In the genomic region with DNA sequence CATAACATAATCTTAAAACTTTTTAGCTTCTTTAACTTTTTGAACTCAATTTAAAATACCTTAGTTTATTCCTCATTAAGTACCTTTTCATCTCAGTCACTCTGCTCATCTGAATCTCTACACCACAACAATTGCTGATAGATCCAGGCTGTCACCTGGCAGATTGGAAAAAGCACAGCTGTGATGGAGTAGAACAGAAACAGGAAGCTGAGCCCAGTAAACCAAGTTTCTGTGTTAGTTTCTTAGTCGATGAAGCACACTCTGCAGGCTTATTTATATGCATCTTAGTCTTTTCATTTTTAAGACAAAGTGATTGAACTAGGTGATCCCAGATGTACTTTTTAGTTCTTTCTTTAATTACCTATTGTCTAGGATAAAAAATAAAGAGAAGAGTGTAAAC, we compare ENCODE assay signal across 16 cellular contexts.
DNase-seq lines count a peak whose midpoint lies in the region; ATAC-seq, FAIRE-seq and TF ChIP-seq lines count a peak whose summit lies in the region.
"Had no signal": no experiment of that assay in that cellular context is flagged by ENCODE, and none has a peak within 500 bp of the region (broad histone marks: within the 10 kb centered on the region; RNA-seq: fewer than 3 reads in every experiment).

No MANE protein-coding gene starts in this region.

- WGBS in spleen, 5 donors, result 9 to 22% (median 14%) methylated on average over 1 of the region's 1 CpG

- H3K9me3 ChIP-seq in PC-9 (ENCODE audit: insufficient read depth, low read depth), result no peaks in the 10 kb centered on the region
- no peaks in the 10 kb centered on the region for H3K9me3 ChIP-seq in spleen
- H3K9me3 ChIP-seq: sigmoid colon had no signal

- no peaks in the 10 kb centered on the region for H3F3A ChIP-seq in PC-9 (ENCODE audit: insufficient read depth, low read depth)

- ATAC-seq in GM21786 (IDR thresholded peaks at IDR 0.05; ENCODE audit: unreplicated experiment) (peak; percentile 88), HG03159 (IDR thresholded peaks at IDR 0.05; ENCODE audit: unreplicated experiment) (peak; percentile 89)
- ATAC-seq: effector memory CD8-positive, alpha-beta T cell; heart left ventricle; T-cell had no signal

- H3K4me3 ChIP-seq in PC-9 (no peak overlapping the region), spleen (no peak overlapping the region)
- H3K4me3 ChIP-seq: heart left ventricle, sigmoid colon had no signal

- no peak overlapping the region; the same call in 1 of the 2 replicates for H2AFZ ChIP-seq in PC-9

- H4K20me1 ChIP-seq in PC-9 (ENCODE audit: insufficient read depth), result no peaks in the 10 kb centered on the region

- H3K27me3 ChIP-seq in PC-9 (ENCODE audit: insufficient read depth, low read depth), result no peaks in the 10 kb centered on the region
- H3K27me3 ChIP-seq in spleen (replicated peaks in 1 of 7), result no peaks in the 10 kb centered on the region
- H3K27me3 ChIP-seq: heart left ventricle, sigmoid colon had no signal

- TF ChIP-seq CTCF in PC-9 (conservative IDR thresholded peaks at IDR 0.05) (no peak), spleen (IDR thresholded peaks at IDR 0.05 in 8 of 11, conservative IDR thresholded peaks at IDR 0.05 in 3 of 11) (no peak)

- no peak for TF ChIP-seq POLR2A in spleen (IDR thresholded peaks at IDR 0.05)

- peaks cover 8% of the 10 kb centered on the region; the same call in 1 of the 2 replicates for H3K9me2 ChIP-seq in PC-9 (ENCODE audit: insufficient read depth)

- intact Hi-C loops in PC-9 (cut with micrococcal nuclease; ENCODE audit: unreplicated experiment), result no loop called here
- intact Hi-C loops in spleen (cut with DNase I; ENCODE audit: low total_unique reads), result no loop called here

- H3K4me2 ChIP-seq in PC-9, result no peak overlapping the region

- H3K36me3 ChIP-seq in PC-9 (ENCODE audit: low read depth) (no peaks in the 10 kb centered on the region), spleen (no peaks in the 10 kb centered on the region)
- H3K36me3 ChIP-seq: heart left ventricle, sigmoid colon had no signal

- FAIRE-seq in islet of Langerhans (lab: Jason Lieb, UNC), result peak; percentile 30

- POLR2A ChIA-PET in PC-9 (lab: Charles Lee; ENCODE audit: unreplicated experiment), result no interaction called here

- peak; percentile 4 for DNase-seq in DMS 273 (lab: John Stamatoyannopoulos, UW; ENCODE audit: unreplicated experiment)
- DNase-seq in DMS 273 treated with DMSO at 0.1 percent for 48 hours (lab: John Stamatoyannopoulos, UW), result no peak
- no peak for DNase-seq in PC-9
- no peak for DNase-seq in spleen
- no peak for DNase-seq in LoVo (ENCODE audit: low spot score)
- DNase-seq: amniotic stem cell; DMS153; effector memory CD8-positive, alpha-beta T cell; heart left ventricle; NCI-H446; sigmoid colon; T-cell had no signal

- H3K4me1 ChIP-seq in PC-9 (replicated peaks; ENCODE audit: insufficient read depth) (no peaks in the 10 kb centered on the region), spleen (no peaks in the 10 kb centered on the region)
- H3K4me1 ChIP-seq: heart left ventricle, sigmoid colon had no signal

- CTCF ChIA-PET in PC-9 (lab: Charles Lee), result no interaction called here

- no TSS peak for BruUV-seq in PC-9 (replicated peaks; lab: Mats Ljungman, UMichigan)

- H3K27ac ChIP-seq in PC-9 (no peak overlapping the region), spleen (no peak overlapping the region)
- H3K27ac ChIP-seq: 22Rv1, heart left ventricle, sigmoid colon had no signal

- no peaks in the 10 kb centered on the region for H3K79me2 ChIP-seq in PC-9 (ENCODE audit: low read depth)
